In genomic region chr1:6285356-6285755, GRCh38 we compare ENCODE assay signal across 28 cellular contexts. TPM values are rescaled to one million over a fixed set of nuclear protein-coding genes. Genes with fewer than 3 reads are reported as not detected.
DNase-seq lines count a peak whose midpoint lies in the region; ATAC-seq and TF ChIP-seq lines count a peak whose summit lies in the region.
"Had no signal": no experiment of that assay in that cellular context is flagged by ENCODE, and none has a peak within 500 bp of the region (broad histone marks: within the 10 kb centered on the region; RNA-seq: fewer than 3 reads in every experiment).

No MANE protein-coding gene starts in this region.

- TF ChIP-seq POLR2A in thyroid gland (IDR thresholded peaks at IDR 0.05), result no peak

- CTCF ChIA-PET in RWPE1 (lab: Yijun Ruan, JAX), result no interaction called here

- 53% methylated on average over 11 of the region's 11 CpGs; no CpG with 5 or more reads in 1 of the 2 donors for WGBS in thyroid gland, 2 donors

- peaks cover 20 to 37% of the 10 kb centered on the region in 2 donors for H3K4me1 ChIP-seq in thyroid gland
- H3K4me1 ChIP-seq: Caco-2 had no signal

- H3K27me3 Mint-ChIP-seq in nephron progenitor cell (ENCODE audit: low read depth, poor library complexity), result peaks cover 5% of the 10 kb centered on the region
- H3K27me3 Mint-ChIP-seq: CD4-positive, alpha-beta memory T cell had no signal

- H3K27me3 ChIP-seq in thyroid gland, result no peaks in the 10 kb centered on the region
- H3K27me3 ChIP-seq: MG63, SJCRH30 had no signal

- H3K4me3 Mint-ChIP-seq in nephron progenitor cell, result peak overlapping the region; percentile 24
- H3K4me3 Mint-ChIP-seq: CD4-positive, alpha-beta memory T cell had no signal

- no peaks in the 10 kb centered on the region for H3K9me3 Mint-ChIP-seq in nephron progenitor cell
- H3K9me3 Mint-ChIP-seq: CD4-positive, alpha-beta memory T cell had no signal

- DNase-seq in RWPE1 (ENCODE audit: low spot score) (no peak), cerebellar nuclear complex (lab: John Stamatoyannopoulos, UW) (peak; percentile 10 to 31), nephron progenitor cell (no peak), thyroid gland (peak; percentile 74 to 78), middle frontal gyrus (ENCODE audit: extremely low spot score, low spot score) (no peak)
- DNase-seq: Caco-2; CD4-positive, alpha-beta memory T cell; EL; GF-D8; KBM-7; MG63; NCI-H1105 treated with DMSO at 0.1 percent for 48 hours; NCI-H146; NCI-H1930; NCI-H446; NCI-H524 treated with DMSO at 0.1 percent for 48 hours; NCI-H82; NK-92 treated with Interleukin-12 subunit alpha and Interleukin-12 subunit beta, amount 100 ng/mL, for 24 hours; PC-3; SJCRH30 had no signal

- TF ChIP-seq CTCF in RWPE1 (conservative IDR thresholded peaks at IDR 0.05; ENCODE audit: low read depth) (no peak), nephron progenitor cell (IDR thresholded peaks at IDR 0.05) (no peak), thyroid gland (IDR thresholded peaks at IDR 0.05) (no peak)

- peak overlapping the region; percentile 11; the same call in 1 of the 2 replicates for H3K27ac ChIP-seq in RWPE1
- H3K27ac ChIP-seq in thyroid gland, result no peak overlapping the region
- H3K27ac ChIP-seq: SJCRH30 had no signal

- no peak for ATAC-seq in HG03280 (IDR thresholded peaks at IDR 0.05; ENCODE audit: unreplicated experiment)
- no peak for ATAC-seq in HG02973 (IDR thresholded peaks at IDR 0.05; ENCODE audit: unreplicated experiment)
- ATAC-seq: HCT116, PC-3, Right ventricle myocardium inferior, SK-N-SH treated with all-trans-retinoic acid at 6 μM for 48 hours had no signal

- H3K36me3 Mint-ChIP-seq in nephron progenitor cell (ENCODE audit: low read depth), result no peaks in the 10 kb centered on the region
- H3K36me3 Mint-ChIP-seq: CD4-positive, alpha-beta memory T cell had no signal

- POLR2A ChIA-PET in RWPE1 (lab: Yijun Ruan, JAX; ENCODE audit: low non-redundant PET), result no interaction called here

- no peak overlapping the region for H3K27ac Mint-ChIP-seq in nephron progenitor cell
- H3K27ac Mint-ChIP-seq: CD4-positive, alpha-beta memory T cell had no signal

- no peak overlapping the region for H3K4me3 ChIP-seq in thyroid gland (replicated peaks in 1 of 3)
- H3K4me3 ChIP-seq: MG63, SJCRH30 had no signal

- H3K9me3 ChIP-seq in thyroid gland, result no peaks in the 10 kb centered on the region
- H3K9me3 ChIP-seq: Caco-2, MG63, SJCRH30 had no signal

- H3K4me1 Mint-ChIP-seq in nephron progenitor cell, result peaks cover 14% of the 10 kb centered on the region
- H3K4me1 Mint-ChIP-seq: CD4-positive, alpha-beta memory T cell had no signal

- intact Hi-C loops in thyroid gland (cut with DNase I), result no loop called here

- H3K36me3 ChIP-seq in thyroid gland, result no peaks in the 10 kb centered on the region
- H3K36me3 ChIP-seq: MG63, SJCRH30 had no signal

RNA-seq across cellular contexts. Expression of gene GPR153, which starts 24.5 kb away (rescaled TPM):
- total RNA-seq in thyroid gland, result 1 to 10 TPM in 3 of 4 donors, under 1 TPM in 1; 0.78 to 3.2 (median 1.5) TPM

RNA-seq across cellular contexts. Expression of gene HES3, which starts 41.4 kb away (rescaled TPM):
- not detected for total RNA-seq in thyroid gland
- total RNA-seq: A673; Caco-2; CD4-positive, alpha-beta memory T cell; H4; LHCN-M2; PC-3; Right ventricle myocardium inferior; SJCRH30 had no signal

RNA-seq across cellular contexts. Expression of gene ICMT, which starts 49.6 kb away (rescaled TPM):
- 10 to 100 TPM; 66.2 to 86.2 (median 78.1) TPM for total RNA-seq in thyroid gland

Comparison
In these comparisons a context has a peak if more than half of its experiments do, and no peak if none do; other contexts are left out.
1. DNase-seq: peak in cerebellar nuclear complex (2 of 2) and thyroid gland (2 of 2); none in RWPE1 (single experiment), nephron progenitor cell (single experiment) and middle frontal gyrus (single experiment).